Comparison of ENCODE assay signal across 38 cellular contexts in the genomic region with DNA sequence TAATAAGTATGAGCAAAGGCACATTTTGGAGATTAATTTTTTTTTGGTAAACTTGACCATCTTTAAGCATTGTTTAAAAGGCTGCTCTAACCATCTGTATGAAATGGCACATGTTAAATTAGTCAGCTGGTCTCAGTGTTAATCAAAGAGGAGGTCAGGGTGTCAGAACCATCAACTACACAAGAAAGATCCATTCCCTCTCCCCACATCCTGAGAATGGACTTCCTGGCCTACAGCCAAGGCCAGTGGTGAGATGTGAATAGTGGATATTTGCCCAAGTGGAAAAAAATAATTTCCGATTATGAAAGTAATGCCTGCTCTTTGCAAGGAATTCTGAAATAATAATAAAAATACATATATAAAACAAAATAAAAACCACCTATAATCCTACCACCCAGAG.
"Had no signal": no experiment of that assay in that cellular context is flagged by ENCODE, and none has a peak within 500 bp of the region (broad histone marks: within the 10 kb centered on the region; RNA-seq: fewer than 3 reads in every experiment).

No MANE protein-coding gene starts in this region.

- H3K4me3 ChIP-seq: ascending aorta, cardiac muscle cell, MG63, Peyer's patch had no signal

- ATAC-seq: activated CD8-positive, alpha-beta memory T cell treated with anti-CD3 and anti-CD28 coated beads, Interleukin-2, amount 10 ng/mL, durations not matched to agents 7 days and 5 days; PC-3; Right ventricle myocardium inferior; SK-N-SH treated with all-trans-retinoic acid at 6 μM for 48 hours had no signal

- H3K36me3 ChIP-seq: ascending aorta, cardiac muscle cell, MG63, Peyer's patch had no signal

- H3K27me3 ChIP-seq: ascending aorta, cardiac muscle cell, MG63, Peyer's patch had no signal

- H3K9me3 ChIP-seq: ascending aorta, MG63, Peyer's patch had no signal

- DNase-seq: activated B cell treated with CpG ODN at 0.5 μM for 24 hours; activated CD4-positive, alpha-beta memory T cell treated with anti-CD3 and anti-CD28 coated beads, Interleukin-2, amount 10 ng/mL, durations not matched to agents 7 days and 5 days; activated CD4-positive, alpha-beta T cell treated with anti-CD3 and anti-CD28 coated beads for 4 hours; activated CD4-positive, CD25-positive, alpha-beta regulatory T cell treated with anti-CD3 and anti-CD28 coated beads, Interleukin-2, amount 50 U/mL, for 72 hours; activated CD8-positive, alpha-beta memory T cell treated with anti-CD3 and anti-CD28 coated beads for 24 hours; activated CD8-positive, alpha-beta memory T cell treated with anti-CD3 and anti-CD28 coated beads, Interleukin-2, amount 10 ng/mL, durations not matched to agents 7 days and 5 days; activated CD8-positive, alpha-beta memory T cell treated with anti-CD3 and anti-CD28 coated beads, Interleukin-2, amount 50 U/mL, for 48 hours; activated gamma-delta T cell; activated naive CD4-positive, alpha-beta T cell treated with Interleukin-2 at 50 U/mL for 16 hours; activated naive CD8-positive, alpha-beta T cell treated with anti-CD3 and anti-CD28 coated beads, Interleukin-2, amount 10 ng/mL, durations not matched to agents 7 days and 5 days; activated T-cell treated with anti-CD3 and anti-CD28 coated beads, Interleukin-2, amount 50 U/mL, for 48 hours; amygdala; Karpas-422; KBM-7; MG63; MV-4-11; NCI-H1092; NCI-H1436 treated with DMSO at 0.1 percent for 48 hours; NCI-H1694 treated with DMSO at 0.1 percent for 48 hours; NCI-H2029; NCI-H2107; NCI-H2171; NCI-H226; NCI-H446 treated with DMSO at 0.1 percent for 48 hours; NCI-H524; NK-92 treated with Interleukin-12 subunit alpha and Interleukin-12 subunit beta, amount 100 ng/mL, for 24 hours; PC-3; Peyer's patch; SIG-M5; T-helper 1 cell; T-helper 2 cell; T-helper 9 cell had no signal

- H3K27ac ChIP-seq: ascending aorta, cardiac muscle cell, Peyer's patch, RWPE1, VCaP had no signal

- H3K4me1 ChIP-seq: ascending aorta, Peyer's patch had no signal
